ENCODE assay signal across 22 cellular contexts in the genomic region with DNA sequence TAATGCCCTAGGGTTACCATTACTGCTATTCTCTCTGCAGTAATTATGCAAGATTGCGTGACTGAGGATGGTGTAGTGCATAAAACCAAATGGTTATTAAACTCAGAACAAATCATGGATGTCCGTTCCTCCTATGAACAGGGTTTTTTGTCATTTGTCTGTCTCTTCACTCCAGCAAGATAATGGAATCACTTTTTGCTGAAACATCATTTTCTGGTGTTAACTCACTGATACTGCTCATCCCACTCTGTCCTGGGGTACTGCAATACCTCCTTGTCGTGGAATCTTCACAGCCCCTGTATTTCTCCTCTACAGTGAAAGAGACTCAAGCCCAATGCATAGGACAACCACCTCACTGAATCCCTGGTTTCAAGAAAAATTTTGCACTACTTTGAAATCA.
DNase-seq lines count a peak whose midpoint lies in the region; ATAC-seq, FAIRE-seq and TF ChIP-seq lines count a peak whose summit lies in the region.
"Had no signal": no experiment of that assay in that cellular context is flagged by ENCODE, and none has a peak within 500 bp of the region (broad histone marks: within the 10 kb centered on the region; RNA-seq: fewer than 3 reads in every experiment).

No MANE protein-coding gene starts in this region.

- DNase-seq in HepG2 (ENCODE audit: low spot score) (no peak), right lobe of liver (no peak), IMR-90 (no peak), K562 (ENCODE audit: extremely low read depth in 1 of 4, low spot score in 3 of 4) (no peak), GDM1 (lab: John Stamatoyannopoulos, UW) (no peak)
- DNase-seq: 8988T; AML-193; Caco-2; Calu3; CD4-positive, alpha-beta T cell; CD8-positive, alpha-beta T cell; DMS79 treated with DMSO at 0.1 percent for 48 hours had no signal

- in situ Hi-C loops in HepG2 (cut with HindIII; ENCODE audit: extremely low pct_ligation_motif_present, low pct_unique_long_range_greater_than_20kb) (no loop called here), IMR-90 (cut with MboI; ENCODE audit: low sequenced_read_pairs) (no loop called here), K562 (cut with MboI) (no loop called here)

- FAIRE-seq in HepG2 (lab: Jason Lieb, UNC) (no peak), K562 (lab: Jason Lieb, UNC) (no peak)
- FAIRE-seq: A204.1, D721Med, G401.6, GM12878, GM12892, GM18507 had no signal

- no peak overlapping the region for H2BK15ac ChIP-seq in IMR-90 (ENCODE audit: low read depth, low read length)

- no peak overlapping the region for H4K5ac ChIP-seq in IMR-90 (ENCODE audit: low read depth, low read length)

- POLR2A ChIA-PET in HepG2 (lab: Yijun Ruan, JAX) (no interaction called here), IMR-90 (lab: Charles Lee; ENCODE audit: unreplicated experiment) (no interaction called here), K562 (lab: Yijun Ruan, JAX) (no interaction called here)

- H3K23ac ChIP-seq in IMR-90 (ENCODE audit: low read depth, low read length), result no peak overlapping the region

- no peaks in the 10 kb centered on the region for H3K36me3 ChIP-seq in HepG2 (replicated peaks in 1 of 2; ENCODE audit: control insufficient read depth in 1 of 2, insufficient read depth in 2 of 2, low read length in 2 of 2)
- no peaks in the 10 kb centered on the region for H3K36me3 ChIP-seq in right lobe of liver
- H3K36me3 ChIP-seq in IMR-90 (ENCODE audit: control insufficient read depth, insufficient read depth, low read length), result no peaks in the 10 kb centered on the region
- no peaks in the 10 kb centered on the region for H3K36me3 ChIP-seq in K562 (ENCODE audit: control insufficient read depth, insufficient read depth, low read length)
- H3K36me3 ChIP-seq: BLaER1 treated with 17β-estradiol and CSF1 and Interleukin-3, amounts not matched to agents 10 nM and 100 nM had no signal

- no peak overlapping the region for H3K27ac ChIP-seq in HepG2 (ENCODE audit: extremely low read length, insufficient read depth, low read length)
- no peak overlapping the region for H3K27ac ChIP-seq in right lobe of liver
- H3K27ac ChIP-seq in IMR-90 (ENCODE audit: insufficient read depth, low read length), result no peak overlapping the region
- no peak overlapping the region for H3K27ac ChIP-seq in K562 (ENCODE audit: extremely low read depth, low read depth, low read length)
- H3K27ac ChIP-seq: BLaER1 treated with 17β-estradiol and CSF1 and Interleukin-3, amounts not matched to agents 10 nM and 100 nM; C4-2B had no signal

- dilution Hi-C loops in IMR-90 (cut with HindIII; ENCODE audit: low sequenced_read_pairs, unreplicated experiment), result no loop called here

- H2BK5ac ChIP-seq in IMR-90 (ENCODE audit: low read depth, low read length, poor library complexity, severe bottlenecking), result no peak overlapping the region

- no peaks in the 10 kb centered on the region for H3K9me1 ChIP-seq in IMR-90 (ENCODE audit: insufficient read depth, low read length)
- no peaks in the 10 kb centered on the region for H3K9me1 ChIP-seq in K562 (ENCODE audit: control insufficient read depth, insufficient read depth, low read length)

- H2BK20ac ChIP-seq in IMR-90 (ENCODE audit: low read depth, low read length), result no peak overlapping the region

- intact Hi-C loops in HepG2 (cut with micrococcal nuclease; ENCODE audit: unreplicated experiment) (no loop called here), right lobe of liver (cut with DNase I) (no loop called here), IMR-90 (cut with micrococcal nuclease) (loop anchor here (1.0 kb wide), 1 partner anchor 24 kb away; no protein-coding TSS in a partner anchor), K562 (cut with micrococcal nuclease) (no loop called here)

- no peak overlapping the region for H3K18ac ChIP-seq in IMR-90 (ENCODE audit: low read depth, low read length)

- ATAC-seq in HepG2, result no peak
- no peak for ATAC-seq in right lobe of liver
- no peak for ATAC-seq in IMR-90 (ENCODE audit: low read depth)
- no peak for ATAC-seq in K562
- no peak for ATAC-seq in GM19324 (IDR thresholded peaks at IDR 0.05; ENCODE audit: low FRiP score, unreplicated experiment)
- ATAC-seq in HG03045 (IDR thresholded peaks at IDR 0.05; ENCODE audit: unreplicated experiment), result no peak
- ATAC-seq: CD8-positive, alpha-beta T cell; GM12878 had no signal

- H3K4ac ChIP-seq in IMR-90 (ENCODE audit: low read depth, low read length), result no peak overlapping the region

- CTCF ChIA-PET in HepG2 (lab: Yijun Ruan, JAX; ENCODE audit: low intra/inter-chr PET ratio, low total read pairs) (no interaction called here), IMR-90 (lab: Yijun Ruan, JAX) (no interaction called here), K562 (lab: Yijun Ruan, JAX; ENCODE audit: low intra/inter-chr PET ratio) (no interaction called here)

- TF ChIP-seq POLR2A in HepG2 (IDR thresholded peaks at IDR 0.05; ENCODE audit: insufficient read depth in 1 of 2, low read depth in 2 of 2, low read length in 2 of 2), result no peak
- no peak for TF ChIP-seq POLR2A in right lobe of liver (IDR thresholded peaks at IDR 0.05)
- no peak for TF ChIP-seq POLR2A in IMR-90 (IDR thresholded peaks at IDR 0.05; ENCODE audit: low read depth, low read length)
- no peak for TF ChIP-seq POLR2A in K562 (conservative IDR thresholded peaks at IDR 0.05)

- H3K9ac ChIP-seq in HepG2 (ENCODE audit: insufficient read depth, low read depth, low read length) (no peak overlapping the region), IMR-90 (ENCODE audit: low read depth, low read length) (no peak overlapping the region), K562 (ENCODE audit: insufficient read depth in 1 of 2, low read depth in 2 of 2, low read length in 2 of 2) (no peak overlapping the region)
- H3K9ac ChIP-seq: BLaER1 treated with 17β-estradiol and CSF1 and Interleukin-3, amounts not matched to agents 10 nM and 100 nM had no signal

- H3K4me3 ChIP-seq in HepG2 (replicated peaks in 1 of 3; ENCODE audit: insufficient read depth in 1 of 3, low read depth in 2 of 3, low read length in 3 of 3), result no peak overlapping the region
- no peak overlapping the region for H3K4me3 ChIP-seq in right lobe of liver
- H3K4me3 ChIP-seq in IMR-90 (ENCODE audit: insufficient read depth, low read depth, low read length), result no peak overlapping the region
- no peak overlapping the region for H3K4me3 ChIP-seq in K562
- H3K4me3 ChIP-seq: BLaER1 treated with 17β-estradiol and CSF1 and Interleukin-3, amounts not matched to agents 10 nM and 100 nM; GM12878 had no signal

- 4% methylated on average over 3 of the region's 3 CpGs for WGBS in HepG2 (ENCODE audit: low lambda C conversion rate)
- 50% methylated on average over 3 of the region's 3 CpGs for WGBS in right lobe of liver (ENCODE audit: insufficient coverage, low coverage, low lambda C conversion rate, missing lambda C conversion rate)
- no CpG with 5 or more reads among the region's 3 CpGs for WGBS in IMR-90 (ENCODE audit: extremely low coverage in 2 of 2, insufficient read length in 1 of 2), 2 experiments
- WGBS in K562 (ENCODE audit: insufficient coverage, low coverage, missing lambda C conversion rate), result 0% methylated on average over 3 of the region's 3 CpGs

- TF ChIP-seq RAD21 in HepG2 (CRISPR knock-in tag; IDR thresholded peaks at IDR 0.05) (no peak), IMR-90 (IDR thresholded peaks at IDR 0.05; ENCODE audit: low read length) (no peak), K562 (CRISPR knock-in tag; conservative IDR thresholded peaks at IDR 0.05 in 1 of 2, IDR thresholded peaks at IDR 0.05 in 1 of 2) (no peak)

- no peak overlapping the region for H4K91ac ChIP-seq in IMR-90 (ENCODE audit: insufficient read depth, low read depth, low read length)

- no peak overlapping the region for H2BK120ac ChIP-seq in IMR-90 (ENCODE audit: low read depth, low read length)

- H3K4me1 ChIP-seq in HepG2 (ENCODE audit: insufficient read depth, low read length) (no peaks in the 10 kb centered on the region), right lobe of liver (no peaks in the 10 kb centered on the region), IMR-90 (ENCODE audit: control insufficient read depth, insufficient read depth, low read length) (no peaks in the 10 kb centered on the region), K562 (replicated peaks in 1 of 2; ENCODE audit: control insufficient read depth in 2 of 2, insufficient read depth in 2 of 2, low read length in 2 of 2) (no peaks in the 10 kb centered on the region)
- H3K4me1 ChIP-seq: BLaER1 treated with 17β-estradiol and CSF1 and Interleukin-3, amounts not matched to agents 10 nM and 100 nM; Caco-2 had no signal

- no TSS peak for BruUV-seq in HepG2 (replicated peaks; lab: Mats Ljungman, UMichigan)
- no TSS peak for BruUV-seq in IMR-90 (replicated peaks; lab: Mats Ljungman, UMichigan)
- BruUV-seq in K562 (replicated peaks; lab: Mats Ljungman, UMichigan), result no TSS peak

- H3K9me3 ChIP-seq in HepG2 (ENCODE audit: low read length) (no peaks in the 10 kb centered on the region), right lobe of liver (no peaks in the 10 kb centered on the region), IMR-90 (ENCODE audit: control insufficient read depth, insufficient read depth, low read length) (peaks cover 17% of the 10 kb centered on the region), K562 (replicated peaks; ENCODE audit: control insufficient read depth, insufficient read depth, low read depth, low read length) (no peaks in the 10 kb centered on the region)
- H3K9me3 ChIP-seq: Caco-2 had no signal

- H4K8ac ChIP-seq in IMR-90 (ENCODE audit: low read depth in 2 of 2, low read length in 2 of 2), result no peak overlapping the region

- H3K79me2 ChIP-seq in HepG2 (ENCODE audit: insufficient read depth, low read length), result no peaks in the 10 kb centered on the region
- no peaks in the 10 kb centered on the region for H3K79me2 ChIP-seq in K562 (ENCODE audit: control insufficient read depth, insufficient read depth, low read length)

- H4K20me1 ChIP-seq in HepG2 (ENCODE audit: insufficient read depth, low read length) (no peaks in the 10 kb centered on the region), IMR-90 (ENCODE audit: insufficient read depth, low read length) (no peaks in the 10 kb centered on the region), K562 (replicated peaks; ENCODE audit: control insufficient read depth, insufficient read depth, low read length) (no peaks in the 10 kb centered on the region)
- H4K20me1 ChIP-seq: BLaER1 treated with 17β-estradiol and CSF1 and Interleukin-3, amounts not matched to agents 10 nM and 100 nM had no signal

- H3K4me2 ChIP-seq in HepG2 (ENCODE audit: low read depth, low read length) (no peak overlapping the region), IMR-90 (ENCODE audit: low read depth, low read length) (no peak overlapping the region), K562 (ENCODE audit: insufficient read depth, low read length) (no peak overlapping the region)
- H3K4me2 ChIP-seq: BLaER1 treated with 17β-estradiol and CSF1 and Interleukin-3, amounts not matched to agents 10 nM and 100 nM had no signal

- H2AK5ac ChIP-seq in IMR-90 (ENCODE audit: low read depth, low read length), result no peak overlapping the region

- no peak overlapping the region for H2AFZ ChIP-seq in HepG2 (ENCODE audit: low read length)
- H2AFZ ChIP-seq in IMR-90 (replicated peaks; ENCODE audit: low read length, poor library complexity), result no peak overlapping the region
- H2AFZ ChIP-seq in K562 (ENCODE audit: low read depth, low read length), result no peak overlapping the region

- no peak overlapping the region for H3K56ac ChIP-seq in IMR-90 (ENCODE audit: extremely low read depth, insufficient read depth, low read length)

- H3K79me1 ChIP-seq in IMR-90 (ENCODE audit: low read depth in 1 of 2, low read length in 2 of 2), result no peaks in the 10 kb centered on the region

- TF ChIP-seq CTCF in HepG2 (CRISPR knock-in tag; IDR thresholded peaks at IDR 0.05), result no peak
- TF ChIP-seq CTCF in right lobe of liver (IDR thresholded peaks at IDR 0.05), result no peak
- no peak for TF ChIP-seq CTCF in IMR-90 (conservative IDR thresholded peaks at IDR 0.05; ENCODE audit: low read depth, low read length)
- TF ChIP-seq CTCF in K562 (IDR thresholded peaks at IDR 0.05 in 2 of 3, conservative IDR thresholded peaks at IDR 0.05 in 1 of 3; ENCODE audit: insufficient read depth in 2 of 3, low read depth in 1 of 3, low read length in 3 of 3), result no peak

- no peak overlapping the region for H3K14ac ChIP-seq in IMR-90 (replicated peaks; ENCODE audit: low read depth, low read length)

- H3K27me3 ChIP-seq in HepG2 (ENCODE audit: control insufficient read depth in 1 of 2, insufficient read depth in 2 of 2, low read length in 2 of 2) (no peaks in the 10 kb centered on the region), right lobe of liver (no peaks in the 10 kb centered on the region), IMR-90 (ENCODE audit: control insufficient read depth, insufficient read depth, low read length) (no peaks in the 10 kb centered on the region), K562 (ENCODE audit: control insufficient read depth in 2 of 2, insufficient read depth in 2 of 2, low read length in 2 of 2) (no peaks in the 10 kb centered on the region)
- H3K27me3 ChIP-seq: BLaER1 treated with 17β-estradiol and CSF1 and Interleukin-3, amounts not matched to agents 10 nM and 100 nM had no signal

- TF ChIP-seq EP300 in HepG2 (IDR thresholded peaks at IDR 0.05; ENCODE audit: low read depth in 2 of 2, low read length in 2 of 2) (no peak), HepG2 (CRISPR knock-in tag; IDR thresholded peaks at IDR 0.05; ENCODE audit: borderline replicate concordance) (no peak), K562 (IDR thresholded peaks at IDR 0.05; ENCODE audit: low read length) (no peak)

- H2AK9ac ChIP-seq in IMR-90 (replicated peaks; ENCODE audit: low read depth, low read length, poor library complexity), result no peak overlapping the region
